In the genomic region with DNA sequence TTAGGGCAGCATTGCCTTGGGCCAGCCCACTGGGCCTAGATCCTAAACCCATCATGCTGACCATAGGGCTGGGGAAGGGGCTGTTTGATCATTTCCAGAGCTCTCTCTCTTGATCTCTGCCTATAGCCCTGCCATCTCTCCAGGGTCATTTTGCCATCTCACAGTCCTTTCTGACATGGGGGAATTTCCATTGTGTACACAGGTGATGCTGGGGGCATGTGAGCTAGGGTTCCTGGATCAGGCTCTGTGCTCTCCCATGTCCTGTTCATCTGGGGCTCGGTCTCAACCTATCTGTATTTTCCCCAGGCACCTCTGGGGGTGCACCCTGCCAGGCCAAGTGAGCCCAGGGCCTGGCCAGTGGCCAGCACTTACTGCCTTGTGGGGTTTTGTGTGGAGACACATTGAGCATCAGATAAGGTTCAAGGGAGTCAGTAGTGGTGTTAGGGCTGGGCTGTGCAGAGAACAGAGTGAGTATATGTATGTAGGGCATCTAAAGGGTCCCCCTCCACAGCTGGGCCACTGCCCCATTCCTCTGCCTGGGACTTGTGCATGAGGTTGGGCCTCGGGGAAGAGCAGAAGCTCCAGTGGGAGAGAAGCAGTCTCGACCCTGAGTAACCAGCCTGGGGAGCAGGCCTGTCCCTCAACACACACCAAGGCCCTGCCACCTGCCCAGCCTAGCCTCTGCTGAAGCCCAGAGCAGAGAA, we compare ENCODE assay signal across 23 cellular contexts. TPM values are rescaled to one million over a fixed set of nuclear protein-coding genes. Genes with fewer than 3 reads are reported as not detected.
A peak's percentile ranks its signal among the peaks of the same experiment; 100 is the strongest.
DNase-seq lines count a peak whose midpoint lies in the region; ATAC-seq and TF ChIP-seq lines count a peak whose summit lies in the region.
"Had no signal": no experiment of that assay in that cellular context is flagged by ENCODE, and none has a peak within 500 bp of the region (broad histone marks: within the 10 kb centered on the region; RNA-seq: fewer than 3 reads in every experiment).

No MANE protein-coding gene starts in this region.

- H3K9me3 Mint-ChIP-seq in activated naive CD8-positive, alpha-beta T cell treated with anti-CD3 and anti-CD28 coated beads, Interleukin-2, amount 10 ng/mL, durations not matched to agents 7 days and 5 days = no peaks in the 10 kb centered on the region
- H3K9me3 Mint-ChIP-seq in activated naive CD8-positive, alpha-beta T cell treated with anti-CD3 and anti-CD28 coated beads, Interleukin-2, amount 50 U/mL, for 24 hours = no peaks in the 10 kb centered on the region
- H3K9me3 Mint-ChIP-seq: activated CD4-positive, alpha-beta memory T cell treated with anti-CD3 and anti-CD28 coated beads for 36 hours; stimulated activated naive CD8-positive, alpha-beta T cell treated with anti-CD3 and anti-CD28 coated beads, Interleukin-15, amount 100 ng/mL, for 72 hours; T-helper 2 cell treated with Interferon-gamma antibody and Interleukin-4, amounts not matched to agents 5 μg/mL and 100 μg/mL, for 36 hours; WTC11 had no signal

- peak overlapping the region; percentile 45 for H3K27ac Mint-ChIP-seq in activated naive CD8-positive, alpha-beta T cell treated with anti-CD3 and anti-CD28 coated beads, Interleukin-2, amount 10 ng/mL, durations not matched to agents 7 days and 5 days
- no peak overlapping the region for H3K27ac Mint-ChIP-seq in activated naive CD8-positive, alpha-beta T cell treated with anti-CD3 and anti-CD28 coated beads, Interleukin-2, amount 50 U/mL, for 24 hours
- H3K27ac Mint-ChIP-seq: activated CD4-positive, alpha-beta memory T cell treated with anti-CD3 and anti-CD28 coated beads for 36 hours; naive thymus-derived CD4-positive, alpha-beta T cell; T-helper 2 cell treated with Interferon-gamma antibody and Interleukin-4, amounts not matched to agents 5 μg/mL and 100 μg/mL, for 36 hours; WTC11 had no signal

- no peak for TF ChIP-seq CTCF in dorsolateral prefrontal cortex (IDR thresholded peaks at IDR 0.05 in 54 of 56, conservative IDR thresholded peaks at IDR 0.05 in 2 of 56; ENCODE audit: low read depth in 1 of 56, partially characterized antibody in 56 of 56)

- H3K9ac ChIP-seq in skeletal muscle tissue (ENCODE audit: low read depth in 1 of 3, low read length in 3 of 3) = peak overlapping the region; percentile 28 to 65 (median 58)

- H3K4me3 ChIP-seq in dorsolateral prefrontal cortex (no peak overlapping the region), skeletal muscle tissue (ENCODE audit: low read length in 3 of 3) (peak overlapping the region in 1 of 3 donors; percentile 17)
- H3K4me3 ChIP-seq: transverse colon had no signal

- H3K4me3 Mint-ChIP-seq in activated naive CD8-positive, alpha-beta T cell treated with anti-CD3 and anti-CD28 coated beads, Interleukin-2, amount 10 ng/mL, durations not matched to agents 7 days and 5 days = no peak overlapping the region
- no peak overlapping the region for H3K4me3 Mint-ChIP-seq in activated naive CD8-positive, alpha-beta T cell treated with anti-CD3 and anti-CD28 coated beads, Interleukin-2, amount 50 U/mL, for 24 hours
- H3K4me3 Mint-ChIP-seq: activated CD4-positive, alpha-beta memory T cell treated with anti-CD3 and anti-CD28 coated beads for 36 hours; naive thymus-derived CD4-positive, alpha-beta T cell; stimulated activated naive CD8-positive, alpha-beta T cell treated with anti-CD3 and anti-CD28 coated beads, Interleukin-15, amount 100 ng/mL, for 72 hours; T-helper 2 cell treated with Interferon-gamma antibody and Interleukin-4, amounts not matched to agents 5 μg/mL and 100 μg/mL, for 36 hours; WTC11 had no signal

- no peaks in the 10 kb centered on the region for H3K27me3 Mint-ChIP-seq in activated naive CD8-positive, alpha-beta T cell treated with anti-CD3 and anti-CD28 coated beads, Interleukin-2, amount 10 ng/mL, durations not matched to agents 7 days and 5 days
- no peaks in the 10 kb centered on the region for H3K27me3 Mint-ChIP-seq in activated naive CD8-positive, alpha-beta T cell treated with anti-CD3 and anti-CD28 coated beads, Interleukin-2, amount 50 U/mL, for 24 hours
- H3K27me3 Mint-ChIP-seq: activated CD4-positive, alpha-beta memory T cell treated with anti-CD3 and anti-CD28 coated beads for 36 hours; naive thymus-derived CD4-positive, alpha-beta T cell; stimulated activated naive CD8-positive, alpha-beta T cell treated with anti-CD3 and anti-CD28 coated beads, Interleukin-15, amount 100 ng/mL, for 72 hours had no signal

- H3K27me3 ChIP-seq in dorsolateral prefrontal cortex (no peaks in the 10 kb centered on the region), skeletal muscle tissue (ENCODE audit: control insufficient read depth in 3 of 3, insufficient read depth in 3 of 3, low read length in 3 of 3) (no peaks in the 10 kb centered on the region)
- H3K27me3 ChIP-seq: brain microvascular endothelial cell, transverse colon had no signal

- DNase-seq in activated naive CD8-positive, alpha-beta T cell treated with anti-CD3 and anti-CD28 coated beads, Interleukin-2, amount 10 ng/mL, durations not matched to agents 7 days and 5 days = no peak
- no peak for DNase-seq in activated naive CD8-positive, alpha-beta T cell treated with anti-CD3 and anti-CD28 coated beads, Interleukin-2, amount 50 U/mL, for 24 hours
- DNase-seq in dorsolateral prefrontal cortex (no peak), LoVo (ENCODE audit: low spot score) (no peak)
- DNase-seq: activated CD4-positive, alpha-beta memory T cell treated with anti-CD3 and anti-CD28 coated beads for 36 hours; activated effector memory CD4-positive, alpha-beta T cell treated with anti-CD3 and anti-CD28 coated beads, Interleukin-2, amount 50 U/mL, for 16 hours; activated T-cell treated with anti-CD3 and anti-CD28 coated beads for 4 hours; brain microvascular endothelial cell; GF-D8; glutamatergic neuron; MV-4-11; naive thymus-derived CD4-positive, alpha-beta T cell; NCI-H1694; NCI-H2171; NCI-H524; stimulated activated naive CD8-positive, alpha-beta T cell treated with anti-CD3 and anti-CD28 coated beads, Interleukin-15, amount 100 ng/mL, for 72 hours; transverse colon had no signal

- peaks cover 3% of the 10 kb centered on the region for H3K4me1 Mint-ChIP-seq in activated naive CD8-positive, alpha-beta T cell treated with anti-CD3 and anti-CD28 coated beads, Interleukin-2, amount 10 ng/mL, durations not matched to agents 7 days and 5 days
- H3K4me1 Mint-ChIP-seq in activated naive CD8-positive, alpha-beta T cell treated with anti-CD3 and anti-CD28 coated beads, Interleukin-2, amount 50 U/mL, for 24 hours = peaks cover 3% of the 10 kb centered on the region
- H3K4me1 Mint-ChIP-seq: WTC11 had no signal

- peaks cover 31 to 52% (median 43%) of the 10 kb centered on the region in 3 donors for H3K4me1 ChIP-seq in skeletal muscle tissue (ENCODE audit: control insufficient read depth in 3 of 3, insufficient read depth in 3 of 3, low read length in 3 of 3)
- H3K4me1 ChIP-seq: transverse colon had no signal

- POLR2A ChIA-PET in activated naive CD8-positive, alpha-beta T cell treated with anti-CD3 and anti-CD28 coated beads, Interleukin-2, amount 10 ng/mL, durations not matched to agents 7 days and 5 days (lab: Charles Lee) = no interaction called here

- no peaks in the 10 kb centered on the region for H3K36me3 Mint-ChIP-seq in activated naive CD8-positive, alpha-beta T cell treated with anti-CD3 and anti-CD28 coated beads, Interleukin-2, amount 10 ng/mL, durations not matched to agents 7 days and 5 days
- no peaks in the 10 kb centered on the region for H3K36me3 Mint-ChIP-seq in activated naive CD8-positive, alpha-beta T cell treated with anti-CD3 and anti-CD28 coated beads, Interleukin-2, amount 50 U/mL, for 24 hours (ENCODE audit: low read depth)
- H3K36me3 Mint-ChIP-seq: activated CD4-positive, alpha-beta memory T cell treated with anti-CD3 and anti-CD28 coated beads for 36 hours; naive thymus-derived CD4-positive, alpha-beta T cell; WTC11 had no signal

- intact Hi-C loops in dorsolateral prefrontal cortex (cut with DNase I) = no loop called here

- ATAC-seq in activated naive CD8-positive, alpha-beta T cell treated with anti-CD3 and anti-CD28 coated beads, Interleukin-2, amount 10 ng/mL, durations not matched to agents 7 days and 5 days (ENCODE audit: low read depth) = no peak
- ATAC-seq in activated naive CD8-positive, alpha-beta T cell treated with anti-CD3 and anti-CD28 coated beads, Interleukin-2, amount 50 U/mL, for 24 hours = no peak
- ATAC-seq in GM18505 (IDR thresholded peaks at IDR 0.05; ENCODE audit: unreplicated experiment) = no peak
- ATAC-seq: HCT116; naive thymus-derived CD4-positive, alpha-beta T cell; SK-N-SH treated with all-trans-retinoic acid at 6 μM for 48 hours; stimulated activated naive CD8-positive, alpha-beta T cell treated with anti-CD3 and anti-CD28 coated beads, Interleukin-15, amount 100 ng/mL, for 72 hours; WTC11 had no signal

- peak overlapping the region in 39 of 59 donors; percentile 2 to 94 (median 56) for H3K27ac ChIP-seq in dorsolateral prefrontal cortex
- H3K27ac ChIP-seq in skeletal muscle tissue (ENCODE audit: low read depth, low read length) = peak overlapping the region; percentile 84
- H3K27ac ChIP-seq: brain microvascular endothelial cell, transverse colon had no signal

- no peak for TF ChIP-seq POLR2A in GM18505 (IDR thresholded peaks at IDR 0.05; ENCODE audit: borderline replicate concordance, extremely low read depth, insufficient read depth, insufficient read length)

- H3K36me3 ChIP-seq in skeletal muscle tissue (ENCODE audit: control insufficient read depth in 3 of 3, insufficient read depth in 3 of 3, low read length in 3 of 3) = no peaks in the 10 kb centered on the region
- H3K36me3 ChIP-seq: brain microvascular endothelial cell, transverse colon had no signal

- no peaks in the 10 kb centered on the region for H3K9me3 ChIP-seq in skeletal muscle tissue (ENCODE audit: control insufficient read depth in 3 of 3, low read length in 3 of 3)
- H3K9me3 ChIP-seq: transverse colon had no signal

RNA-seq across cellular contexts. Expression of a gene that starts 25.6 kb away (rescaled TPM):
- 100 to 1,000 TPM; 148 to 165 TPM for total RNA-seq in activated naive CD8-positive, alpha-beta T cell treated with anti-CD3 and anti-CD28 coated beads, Interleukin-2, amount 10 ng/mL, durations not matched to agents 7 days and 5 days
- 100 to 1,000 TPM in 17 of 120 experiments, 10 to 100 TPM in 103; 53.0 to 121 (median 85.4) TPM for total RNA-seq in dorsolateral prefrontal cortex
- 75.2 TPM for total RNA-seq in skeletal muscle tissue

RNA-seq across cellular contexts. Expression of a gene that starts 40.8 kb away (rescaled TPM):
- 10 to 100 TPM; 10.3 to 11.0 TPM for total RNA-seq in activated naive CD8-positive, alpha-beta T cell treated with anti-CD3 and anti-CD28 coated beads, Interleukin-2, amount 10 ng/mL, durations not matched to agents 7 days and 5 days
- total RNA-seq in dorsolateral prefrontal cortex (10 to 100 TPM in 114 of 120 experiments, 1 to 10 TPM in 6; 8.8 to 30.0 (median 15.2) TPM), skeletal muscle tissue (1.6 TPM)

RNA-seq across cellular contexts. Expression of a gene that starts 40.9 kb away (rescaled TPM):
- total RNA-seq in activated naive CD8-positive, alpha-beta T cell treated with anti-CD3 and anti-CD28 coated beads, Interleukin-2, amount 10 ng/mL, durations not matched to agents 7 days and 5 days = 10 to 100 TPM; 53.2 to 56.5 TPM
- 100 to 1,000 TPM in 1 of 120 experiments, 10 to 100 TPM in 119; 43.7 to 103 (median 67.5) TPM for total RNA-seq in dorsolateral prefrontal cortex
- total RNA-seq in skeletal muscle tissue = 31.3 TPM
